Comparison of ENCODE assay signal across 31 cellular contexts in genomic region chr12:131404705-131405104, GRCh38.
"Had no signal": no experiment of that assay in that cellular context is flagged by ENCODE, and none has a peak within 500 bp of the region (broad histone marks: within the 10 kb centered on the region; RNA-seq: fewer than 3 reads in every experiment).

No MANE protein-coding gene starts in this region.

- DNase-seq: naive thymus-derived CD8-positive, alpha-beta T cell; nephron progenitor cell; occipital lobe; ovary; psoas muscle; right cardiac atrium; right lobe of liver; stimulated activated CD4-positive, alpha-beta T cell treated with anti-CD3 and anti-CD28 coated beads, Interleukin-12 subunit alpha, Interleukin-12 subunit beta, amount 100 ng/mL, for 4 hours; stimulated activated CD4-positive, alpha-beta T cell treated with anti-CD3 and anti-CD28 coated beads, Interleukin-1b, Interleukin-23, amount 100 ng/mL, for 48 hours; stimulated activated CD4-positive, alpha-beta T cell treated with anti-CD3 and anti-CD28 coated beads, Interleukin-4, amount 100 ng/mL, for 1 hour; stimulated activated CD4-positive, alpha-beta T cell treated with anti-CD3 and anti-CD28 coated beads, Interleukin-4, amount 100 ng/mL, for 4 hours; stimulated activated CD8-positive, alpha-beta memory T cell treated with anti-CD3 and anti-CD28 coated beads, Interleukin-4, amount 100 ng/mL, for 48 hours; stimulated activated naive CD4-positive, alpha-beta T cell; stimulated activated naive CD8-positive, alpha-beta T cell treated with anti-CD3 and anti-CD28 coated beads, Interleukin-15, amount 100 ng/mL, for 72 hours; stimulated activated naive CD8-positive, alpha-beta T cell treated with anti-CD3 and anti-CD28 coated beads, Interleukin-15, Interleukin-2, amounts not matched to agents 100 U/mL and 50 U/mL, for 24 hours; substantia nigra; testis; tibial artery; transverse colon; upper lobe of right lung had no signal

- H3K4me3 ChIP-seq: ovary, psoas muscle, right lobe of liver, skin epidermis, smooth muscle cell, spleen, suprapubic skin, testis, tibial artery, transverse colon, upper lobe of right lung, vagina had no signal

- H2AFZ ChIP-seq: parathyroid adenoma had no signal

- H3K36me3 ChIP-seq: ovary, right lobe of liver, spleen, suprapubic skin, tibial artery, transverse colon, upper lobe of right lung, vagina had no signal

- H3K9me3 Mint-ChIP-seq: natural killer cell treated with Interleukin-12 subunit alpha and Interleukin-12 subunit beta and Interleukin-15 and Interleukin-18, amount 100 ng/mL, for 72 hours; type B pancreatic cell had no signal

- H3K4me1 ChIP-seq: parathyroid adenoma, psoas muscle, right lobe of liver, spleen, tibial artery, transverse colon, upper lobe of right lung had no signal

- H3K4me1 Mint-ChIP-seq: naive thymus-derived CD8-positive, alpha-beta T cell; stimulated activated memory B cell treated with anti-CD40 and anti-IgM and Interleukin-4, amounts not matched to agents 10 μg/mL and 1 μg/mL and 100 μg/mL, for 72 hours; stimulated activated naive CD8-positive, alpha-beta T cell treated with anti-CD3 and anti-CD28 coated beads, Interleukin-15, amount 100 ng/mL, for 72 hours had no signal

- H3K27ac ChIP-seq: ovary, parathyroid adenoma, psoas muscle, right lobe of liver, skin epidermis, spleen, suprapubic skin, testis, tibial artery, transverse colon, upper lobe of right lung, vagina had no signal

- ATAC-seq: naive thymus-derived CD8-positive, alpha-beta T cell; natural killer cell treated with Interleukin-12 subunit alpha and Interleukin-12 subunit beta and Interleukin-15 and Interleukin-18, amount 100 ng/mL, for 72 hours; psoas muscle; right cardiac atrium; right lobe of liver; stimulated activated memory B cell treated with anti-CD40 and anti-IgM and Interleukin-4, amounts not matched to agents 10 μg/mL and 1 μg/mL and 100 μg/mL, for 72 hours; stimulated activated naive CD8-positive, alpha-beta T cell treated with anti-CD3 and anti-CD28 coated beads, Interleukin-15, amount 100 ng/mL, for 72 hours; stimulated activated naive CD8-positive, alpha-beta T cell treated with anti-CD3 and anti-CD28 coated beads, Interleukin-15, Interleukin-2, amounts not matched to agents 100 U/mL and 50 U/mL, for 24 hours; upper lobe of right lung had no signal

- H3K9me3 ChIP-seq: ovary, psoas muscle, right lobe of liver, spleen, suprapubic skin, testis, tibial artery, transverse colon, upper lobe of right lung, vagina had no signal

- H3K36me3 Mint-ChIP-seq: naive thymus-derived CD8-positive, alpha-beta T cell; natural killer cell treated with Interleukin-12 subunit alpha and Interleukin-12 subunit beta and Interleukin-15 and Interleukin-18, amount 100 ng/mL, for 72 hours; stimulated activated memory B cell treated with anti-CD40 and anti-IgM and Interleukin-4, amounts not matched to agents 10 μg/mL and 1 μg/mL and 100 μg/mL, for 72 hours; type B pancreatic cell had no signal

- H3K9ac ChIP-seq: parathyroid adenoma had no signal

- H3K4me2 ChIP-seq: smooth muscle cell had no signal

- H3K79me2 ChIP-seq: parathyroid adenoma had no signal

- H3K27ac Mint-ChIP-seq: naive thymus-derived CD8-positive, alpha-beta T cell; natural killer cell treated with Interleukin-12 subunit alpha and Interleukin-12 subunit beta and Interleukin-15 and Interleukin-18, amount 100 ng/mL, for 72 hours; nephron progenitor cell; progenitor cell of endocrine pancreas; stimulated activated memory B cell treated with anti-CD40 and anti-IgM and Interleukin-4, amounts not matched to agents 10 μg/mL and 1 μg/mL and 100 μg/mL, for 72 hours; stimulated activated naive CD8-positive, alpha-beta T cell treated with anti-CD3 and anti-CD28 coated beads, Interleukin-15, amount 100 ng/mL, for 72 hours; type B pancreatic cell had no signal

- H3K4me3 Mint-ChIP-seq: naive thymus-derived CD8-positive, alpha-beta T cell; natural killer cell treated with Interleukin-12 subunit alpha and Interleukin-12 subunit beta and Interleukin-15 and Interleukin-18, amount 100 ng/mL, for 72 hours; nephron progenitor cell; neural crest cell; stimulated activated memory B cell treated with anti-CD40 and anti-IgM and Interleukin-4, amounts not matched to agents 10 μg/mL and 1 μg/mL and 100 μg/mL, for 72 hours; stimulated activated naive CD8-positive, alpha-beta T cell treated with anti-CD3 and anti-CD28 coated beads, Interleukin-15, amount 100 ng/mL, for 72 hours; type B pancreatic cell had no signal

- H3K27me3 ChIP-seq: ovary, right lobe of liver, testis, transverse colon, upper lobe of right lung, vagina had no signal
